In genomic region chr14:23450376-23450775, GRCh38 we compare ENCODE assay signal across 32 cellular contexts. TPM values are rescaled to one million over a fixed set of nuclear protein-coding genes. Genes with fewer than 3 reads are reported as not detected.
"Had no signal": no experiment of that assay in that cellular context is flagged by ENCODE, and none has a peak within 500 bp of the region (broad histone marks: within the 10 kb centered on the region; RNA-seq: fewer than 3 reads in every experiment).

No MANE protein-coding gene starts in this region.

- DNase-seq: dermis blood vessel endothelial cell; effector memory CD4-positive, alpha-beta T cell; foreskin keratinocyte; heart left ventricle; left cardiac atrium; left lung; mesenchymal stem cell; midbrain; naive thymus-derived CD4-positive, alpha-beta T cell; sigmoid colon; stimulated activated CD4-positive, alpha-beta T cell treated with anti-CD3 and anti-CD28 coated beads, Interleukin-2, amount 100 ng/mL, for 24 hours; stimulated activated CD4-positive, alpha-beta T cell treated with anti-CD3 and anti-CD28 coated beads, Interleukin-4, amount 100 ng/mL, for 24 hours; stimulated activated naive CD4-positive, alpha-beta T cell treated with Interleukin-2 at 50 U/mL for 16 hours; stomach; thyroid gland; upper lobe of left lung had no signal

- H3K27me3 ChIP-seq: foreskin keratinocyte, hepatocyte, neural progenitor cell, thyroid gland, upper lobe of left lung had no signal

- H3K36me3 ChIP-seq: esophagus muscularis mucosa, gastroesophageal sphincter, heart left ventricle, left lung, neural progenitor cell, sigmoid colon, stomach, thyroid gland, upper lobe of left lung had no signal

- H3K4me3 ChIP-seq: coronary artery, esophagus muscularis mucosa, gastroesophageal sphincter, heart left ventricle, hepatocyte, left lung, neural progenitor cell, sigmoid colon, stomach, thyroid gland, upper lobe of left lung had no signal

- H3K4me1 ChIP-seq: gastroesophageal sphincter, left lung, parathyroid adenoma, sigmoid colon, upper lobe of left lung had no signal

- H3K27ac ChIP-seq: coronary artery, esophagus muscularis mucosa, foreskin keratinocyte, gastroesophageal sphincter, hepatocyte, left lung, neural progenitor cell, parathyroid adenoma, sigmoid colon, stomach, upper lobe of left lung had no signal

- H3K9me3 ChIP-seq: esophagus muscularis mucosa, gastroesophageal sphincter, heart left ventricle, thyroid gland, upper lobe of left lung had no signal

RNA-seq across cellular contexts. Expression of gene MYH7, which starts 14.9 kb away (rescaled TPM):
- total RNA-seq: dermis blood vessel endothelial cell; endothelial cell of umbilical vein; epithelial cell of proximal tubule; fibroblast of lung; foreskin keratinocyte; gastroesophageal sphincter; hepatocyte; kidney epithelial cell; lung microvascular endothelial cell; naive thymus-derived CD4-positive, alpha-beta T cell; osteoblast; progenitor cell of endocrine pancreas; subcutaneous adipose tissue; upper lobe of left lung had no signal
- polyA plus RNA-seq: endothelial cell of umbilical vein; fibroblast of lung; foreskin keratinocyte; hepatocyte; naive thymus-derived CD4-positive, alpha-beta T cell had no signal

RNA-seq across cellular contexts. Expression of gene MYH6, which starts 42.3 kb away (rescaled TPM):
- total RNA-seq: dermis blood vessel endothelial cell, endothelial cell of umbilical vein, epithelial cell of proximal tubule, fibroblast of lung, foreskin keratinocyte, gastroesophageal sphincter, hepatocyte, kidney epithelial cell, lung microvascular endothelial cell, mucosa of gallbladder, osteoblast, sigmoid colon, subcutaneous adipose tissue, temporal lobe, thyroid gland, upper lobe of left lung had no signal
- polyA plus RNA-seq: endothelial cell of umbilical vein; fibroblast of lung; foreskin keratinocyte; naive thymus-derived CD4-positive, alpha-beta T cell had no signal
